ENCODE assay signal across 7 cellular contexts in genomic region chr20:5655704-5656103, GRCh38. TPM values are rescaled to one million over a fixed set of nuclear protein-coding genes. Genes with fewer than 3 reads are reported as not detected.
A peak's percentile ranks its signal among the peaks of the same experiment; 100 is the strongest.
DNase-seq lines count a peak whose midpoint lies in the region; ATAC-seq, FAIRE-seq and TF ChIP-seq lines count a peak whose summit lies in the region.
"Not testable (repeated sequence)": the region's sequence is repeated elsewhere in the genome, so short reads cannot be mapped to it uniquely, and the experiment has no call there.

No MANE protein-coding gene starts in this region.

- H3F3A ChIP-seq in PC-9 (ENCODE audit: insufficient read depth, low read depth), result peaks cover 63% of the 10 kb centered on the region

- not testable (repeated sequence) for H3K9ac ChIP-seq in GM12878 (ENCODE audit: control insufficient read depth, insufficient read depth, low read length)

- 50% methylated on average over 2 of the region's 2 CpGs for WGBS in GM12878 (ENCODE audit: insufficient coverage, insufficient replicate concordance, low lambda C conversion rate, missing lambda C conversion rate)
- 74% methylated on average over 2 of the region's 2 CpGs for WGBS in hepatocyte (ENCODE audit: low lambda C conversion rate, missing lambda C conversion rate)

- TF ChIP-seq RAD21 in GM12878 (IDR thresholded peaks at IDR 0.05; ENCODE audit: insufficient read depth, low read depth, low read length), result not testable (repeated sequence)

- not testable (repeated sequence) for H3K36me3 ChIP-seq in PC-9 (ENCODE audit: low read depth); GM12878 (ENCODE audit: control insufficient read depth in 2 of 2, insufficient read depth in 2 of 2, low read length in 1 of 2); hepatocyte (replicated peaks; ENCODE audit: insufficient read depth, low read depth); lower lobe of right lung

- POLR2A ChIA-PET in PC-9 (lab: Charles Lee; ENCODE audit: unreplicated experiment), result not testable (repeated sequence)
- POLR2A ChIA-PET in GM12878 (lab: Charles Lee), result interaction anchor here (0.5 to 3.0 kb wide), 5 partner anchors 10 to 35 kb away, joined by 3 to 32 read pairs (median 8); no protein-coding TSS in a partner anchor

- FAIRE-seq in GM19239 (lab: Jason Lieb, UNC), result peak; percentile 75
- not testable (repeated sequence) for FAIRE-seq in GM12878 (lab: Jason Lieb, UNC)

- H3K27ac ChIP-seq in PC-9, result peak overlapping the region; percentile 94
- H3K27ac ChIP-seq in GM12878 (ENCODE audit: control insufficient read depth, insufficient read depth), result not testable (repeated sequence)
- H3K27ac ChIP-seq in hepatocyte, result peak overlapping the region; percentile 89
- H3K27ac ChIP-seq in lower lobe of right lung, result peak overlapping the region; percentile 83

- not testable (repeated sequence) for H3K27me3 Mint-ChIP-seq in nephron (ENCODE audit: low read depth); stimulated activated naive B cell treated with anti-CD40 and anti-IgM and Interleukin-4, amounts not matched to agents 10 μg/mL and 1 μg/mL and 100 μg/mL, for 72 hours

- not testable (repeated sequence) for H3K9me2 ChIP-seq in PC-9 (ENCODE audit: insufficient read depth); hepatocyte (replicated peaks; ENCODE audit: insufficient read depth)

- H3K4me3 Mint-ChIP-seq in nephron; stimulated activated naive B cell treated with anti-CD40 and anti-IgM and Interleukin-4, amounts not matched to agents 10 μg/mL and 1 μg/mL and 100 μg/mL, for 72 hours: not testable (repeated sequence)

- CTCF ChIA-PET in PC-9 (lab: Charles Lee), result not testable (repeated sequence)
- CTCF ChIA-PET in GM12878 (lab: Yijun Ruan, JAX), result interaction anchor here (0.9 to 2.0 kb wide), 3 partner anchors 47 to 86 kb away, joined by 3 to 6 read pairs (median 3); no protein-coding TSS in a partner anchor

- H4K20me1 ChIP-seq in PC-9 (ENCODE audit: insufficient read depth); GM12878 (ENCODE audit: control insufficient read depth, insufficient read depth); hepatocyte (ENCODE audit: insufficient read depth, poor library complexity, severe bottlenecking): not testable (repeated sequence)

- not testable (repeated sequence) for H3K79me2 ChIP-seq in PC-9 (ENCODE audit: low read depth); GM12878 (ENCODE audit: control insufficient read depth, insufficient read depth, low read length); hepatocyte

- peak overlapping the region; percentile 95 to 97 (median 96) for H3K27ac Mint-ChIP-seq in nephron
- H3K27ac Mint-ChIP-seq in stimulated activated naive B cell treated with anti-CD40 and anti-IgM and Interleukin-4, amounts not matched to agents 10 μg/mL and 1 μg/mL and 100 μg/mL, for 72 hours, result peak overlapping the region; percentile 20

- intact Hi-C loops in PC-9 (cut with micrococcal nuclease; ENCODE audit: unreplicated experiment), result loop anchor here (2.0 kb wide), 2 partner anchors 59 to 129 kb away; no protein-coding TSS in a partner anchor
- intact Hi-C loops in GM12878 (cut with micrococcal nuclease; ENCODE audit: unreplicated experiment), result loop anchor here (2.0 kb wide), 1 partner anchor 105 kb away; no protein-coding TSS in a partner anchor
- intact Hi-C loops in lower lobe of right lung (cut with DNase I), result not testable (repeated sequence)

- not testable (repeated sequence) for BruUV-seq in PC-9 (replicated peaks; lab: Mats Ljungman, UMichigan); GM12878 (replicated peaks; lab: Mats Ljungman, UMichigan)

- not testable (repeated sequence) for TF ChIP-seq CTCF in PC-9 (conservative IDR thresholded peaks at IDR 0.05); GM12878 (IDR thresholded peaks at IDR 0.05 in 2 of 3, conservative IDR thresholded peaks at IDR 0.05 in 1 of 3; ENCODE audit: control insufficient read depth in 2 of 3, extremely low read depth in 1 of 3, insufficient read depth in 1 of 3, low read depth in 3 of 3, low read length in 3 of 3); hepatocyte (IDR thresholded peaks at IDR 0.05; ENCODE audit: poor library complexity); lower lobe of right lung (IDR thresholded peaks at IDR 0.05); nephron (IDR thresholded peaks at IDR 0.05; ENCODE audit: unreplicated experiment in 3 of 3)

- SMC1A ChIA-PET in GM12878 (lab: Charles Lee; ENCODE audit: uncharacterized antibody, unreplicated experiment), result interaction anchor here (0.7 to 9.1 kb wide), 13 partner anchors 9 to 186 kb away, joined by 3 to 78 read pairs (median 8); no protein-coding TSS in a partner anchor

- H3K9me3 Mint-ChIP-seq in nephron; stimulated activated naive B cell treated with anti-CD40 and anti-IgM and Interleukin-4, amounts not matched to agents 10 μg/mL and 1 μg/mL and 100 μg/mL, for 72 hours: not testable (repeated sequence)

- not testable (repeated sequence) for H3K4me3 ChIP-seq in PC-9, GM12878, hepatocyte, lower lobe of right lung

- not testable (repeated sequence) for TF ChIP-seq POLR2A in GM12878 (IDR thresholded peaks at IDR 0.05; ENCODE audit: low read depth, low read length)

- peaks cover 40% of the 10 kb centered on the region for H3K4me1 Mint-ChIP-seq in nephron
- H3K4me1 Mint-ChIP-seq in stimulated activated naive B cell treated with anti-CD40 and anti-IgM and Interleukin-4, amounts not matched to agents 10 μg/mL and 1 μg/mL and 100 μg/mL, for 72 hours, result peaks cover 49 to 85% of the 10 kb centered on the region in 2 donors

- RAD21 ChIA-PET in GM12878 (lab: Charles Lee; ENCODE audit: unreplicated experiment), result interaction anchor here (1.0 to 8.4 kb wide), 5 partner anchors 9 to 132 kb away, joined by 3 to 118 read pairs (median 8); no protein-coding TSS in a partner anchor

- not testable (repeated sequence) for H2AFZ ChIP-seq in PC-9; GM12878 (ENCODE audit: control insufficient read depth, low read depth, low read length); hepatocyte

- in situ Hi-C loops in GM12878 (cut with MboI), result not testable (repeated sequence)

- not testable (repeated sequence) for H3K27me3 ChIP-seq in PC-9 (ENCODE audit: insufficient read depth, low read depth); GM12878 (replicated peaks in 1 of 2; ENCODE audit: control insufficient read depth in 2 of 2, insufficient read depth in 2 of 2, low read length in 1 of 2); hepatocyte; lower lobe of right lung (ENCODE audit: low read depth)

- TF ChIP-seq EP300 in GM12878 (IDR thresholded peaks at IDR 0.05; ENCODE audit: borderline replicate concordance in 1 of 2, control insufficient read depth in 1 of 2, low read depth in 2 of 2, low read length in 2 of 2), result not testable (repeated sequence)

- not testable (repeated sequence) for H3K9me3 ChIP-seq in PC-9 (ENCODE audit: insufficient read depth, low read depth); GM12878 (replicated peaks; ENCODE audit: control insufficient read depth, insufficient read depth, low read length); hepatocyte (ENCODE audit: low read depth); lower lobe of right lung

- ATAC-seq in GM12878; lower lobe of right lung; stimulated activated naive B cell treated with anti-CD40 and anti-IgM and Interleukin-4, amounts not matched to agents 10 μg/mL and 1 μg/mL and 100 μg/mL, for 72 hours (replicated peaks): not testable (repeated sequence)

- H3K4me1 ChIP-seq in PC-9 (replicated peaks; ENCODE audit: insufficient read depth), result peaks cover 72% of the 10 kb centered on the region
- peaks cover 52% of the 10 kb centered on the region for H3K4me1 ChIP-seq in GM12878 (ENCODE audit: control insufficient read depth, insufficient read depth, low read length)
- H3K4me1 ChIP-seq in hepatocyte (ENCODE audit: insufficient read depth), result peaks cover 31% of the 10 kb centered on the region
- H3K4me1 ChIP-seq in lower lobe of right lung, result peaks cover 44% of the 10 kb centered on the region

- not testable (repeated sequence) for DNase-seq in GM19239 (ENCODE audit: insufficient read length, low spot score); PC-9; GM12878 (ENCODE audit: low read depth, low spot score); hepatocyte (ENCODE audit: low spot score); lower lobe of right lung; stimulated activated naive B cell treated with anti-CD40 and anti-IgM and Interleukin-4, amounts not matched to agents 10 μg/mL and 1 μg/mL and 100 μg/mL, for 72 hours

- H3K4me2 ChIP-seq in PC-9, result 0 out of 2 replicates have a peak overlapping the region, but pooled peaks have one; percentile 12
- H3K4me2 ChIP-seq in GM12878 (ENCODE audit: control insufficient read depth, insufficient read depth); hepatocyte: not testable (repeated sequence)

- not testable (repeated sequence) for H3K36me3 Mint-ChIP-seq in nephron (ENCODE audit: low read depth); stimulated activated naive B cell treated with anti-CD40 and anti-IgM and Interleukin-4, amounts not matched to agents 10 μg/mL and 1 μg/mL and 100 μg/mL, for 72 hours

RNA-seq across cellular contexts. Expression of gene GPCPD1, which starts 44.9 kb away (rescaled TPM):
- total RNA-seq in PC-9 (2021), result 12.8 and 24.2 TPM in 2 replicates
- total RNA-seq in GM12878 (2013; cell fraction: nucleolus; rRNA removed), result 327 and 357 TPM in 2 replicates
- 35.2 and 42.1 TPM in 2 replicates for total RNA-seq in GM12878 (2014; rRNA removed)
- total RNA-seq in GM12878 (2014; rRNA removed; fragmentation: Illumina TruSeq; extraction: Trizol), result 46.3 and 49.8 TPM in 2 replicates
- 55.0 and 59.4 TPM in 2 replicates for total RNA-seq in GM12878 (2021)
- polyA plus RNA-seq in GM12878 (2011; ENCODE audit: low read depth), result 38.8 TPM
- 87.4 and 116 TPM in 2 replicates for polyA plus RNA-seq in GM12878 (2011; rRNA removed)
- polyA plus RNA-seq in GM12878 (2011; cell fraction: cytosol; rRNA removed), result 26.8 and 34.0 TPM in 2 replicates
- polyA plus RNA-seq in GM12878 (2011; cell fraction: nucleus; rRNA removed), result 94.3 and 132 TPM in 2 replicates
- polyA plus RNA-seq in GM12878 (2012), result 48.8 and 69.8 TPM in 2 replicates
- polyA plus RNA-seq in GM12878 (2014; fragmentation: Illumina TruSeq; extraction: Trizol), result 38.2 and 55.0 TPM in 2 replicates
- polyA plus RNA-seq in GM12878 (2014; fragmentation: Nextera tagmentation; extraction: Ambion mirVana), result 10 to 100 TPM; 14.5 to 14.6 TPM
- 29.2 and 34.3 TPM in 2 replicates for polyA plus RNA-seq in GM12878 (2014; rRNA removed)
- polyA plus RNA-seq in GM12878 (2016; fragmentation: Nextera tagmentation; extraction: Ambion mirVana), result 10 to 100 TPM; 46.2 to 49.2 TPM
- 45.8 and 63.5 TPM in 2 replicates for polyA minus RNA-seq in GM12878 (2011; rRNA and poly(A)+ RNA removed)
- polyA minus RNA-seq in GM12878 (2011; cell fraction: cytosol; rRNA and poly(A)+ RNA removed), result 13.2 and 23.1 TPM in 2 replicates
- 42.9 and 56.6 TPM in 2 replicates for polyA minus RNA-seq in GM12878 (2011; cell fraction: nucleus; rRNA and poly(A)+ RNA removed)
- total RNA-seq in hepatocyte, result 18.6 and 27.9 TPM in 2 replicates
- polyA plus RNA-seq in hepatocyte, result 8.8 and 10.6 TPM in 2 replicates
- total RNA-seq in lower lobe of right lung, result 120 TPM
